ENCODE assay signal across 8 cellular contexts in the genomic region with DNA sequence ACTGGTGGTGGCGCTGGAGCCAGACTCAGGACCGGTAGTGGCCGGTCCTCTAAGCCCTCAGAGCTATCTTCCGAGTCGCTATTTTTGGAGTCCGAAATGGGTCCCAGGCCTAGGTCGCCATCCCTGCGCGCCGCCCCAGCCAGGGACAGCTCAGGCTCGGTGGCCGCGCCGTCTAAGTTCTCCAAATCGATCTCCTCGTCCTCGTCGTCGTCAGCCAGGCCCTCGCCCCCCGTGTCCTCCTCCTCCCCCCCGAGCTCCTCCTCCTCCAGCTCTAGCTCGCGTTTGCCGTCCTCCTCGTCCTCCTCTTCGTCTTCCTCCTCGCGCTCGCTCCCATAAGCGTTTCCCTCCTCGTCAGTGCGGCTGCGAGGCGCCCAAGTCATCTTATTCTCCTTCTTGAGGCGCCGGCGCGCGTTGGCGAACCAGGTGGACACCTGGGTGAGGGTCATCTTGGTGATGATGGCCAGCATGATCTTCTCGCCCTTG. TPM values are rescaled to one million over a fixed set of nuclear protein-coding genes. Genes with fewer than 3 reads are reported as not detected.
DNase-seq lines count a peak whose midpoint lies in the region; ATAC-seq and TF ChIP-seq lines count a peak whose summit lies in the region.

No MANE protein-coding gene starts in this region.

- H3K4me3 ChIP-seq in RWPE2 (ENCODE audit: severe bottlenecking) (peak overlapping the region; percentile 88), gastrocnemius medialis (peak overlapping the region; percentile 61 to 94 (median 64))

- intact Hi-C loops in gastrocnemius medialis (cut with DNase I; ENCODE audit: low total_unique reads): loop anchor here (5.0 to 10.0 kb wide), 2 partner anchors 393 to 510 kb away; no protein-coding TSS in a partner anchor

- in situ Hi-C loops in gastrocnemius medialis (cut with MboI; ENCODE audit: low sequenced_read_pairs in 4 of 4): loop anchor here in 2 of 4 donors (10.0 to 25.0 kb wide), 2 partner anchors 90 to 652 kb away; partner anchors contain the start of gene IRX5 (in 1 of the 2)

- TF ChIP-seq POLR2A in gastrocnemius medialis (IDR thresholded peaks at IDR 0.05): no peak

- DNase-seq in NCI-H1417 (lab: John Stamatoyannopoulos, UW) (peak in 2 of 3 experiments; percentile 60 to 69), NCI-H1417 treated with DMSO at 0.1 percent for 48 hours (lab: John Stamatoyannopoulos, UW) (no peak), RWPE2 (ENCODE audit: low spot score) (peak; percentile 63), glutamatergic neuron (peak; percentile 45), gastrocnemius medialis (no peak), DMS153 (lab: John Stamatoyannopoulos, UW) (no peak)

- no peaks in the 10 kb centered on the region for H3K9me3 ChIP-seq in RWPE2 (ENCODE audit: severe bottlenecking)
- H3K9me3 ChIP-seq in gastrocnemius medialis: no peaks in the 10 kb centered on the region

- peaks cover 49% of the 10 kb centered on the region for H3K27me3 Mint-ChIP-seq in glutamatergic neuron (ENCODE audit: unreplicated experiment)

- H3K36me3 Mint-ChIP-seq in glutamatergic neuron (ENCODE audit: unreplicated experiment): peaks cover 4% of the 10 kb centered on the region

- TF ChIP-seq CTCF in RWPE2 (IDR thresholded peaks at IDR 0.05; ENCODE audit: poor library complexity, severe bottlenecking) (no peak), glutamatergic neuron (IDR thresholded peaks at IDR 0.05; ENCODE audit: partially characterized antibody, unreplicated experiment) (no peak), gastrocnemius medialis (IDR thresholded peaks at IDR 0.05 in 4 of 5, conservative IDR thresholded peaks at IDR 0.05 in 1 of 5) (no peak)

- peak overlapping the region; percentile 92 for H3K4me3 Mint-ChIP-seq in glutamatergic neuron (ENCODE audit: unreplicated experiment)

- H3K27me3 ChIP-seq in RWPE2 (ENCODE audit: insufficient read depth, poor library complexity, severe bottlenecking): no peaks in the 10 kb centered on the region
- peaks cover 26 to 58% (median 53%) of the 10 kb centered on the region in 3 donors for H3K27me3 ChIP-seq in gastrocnemius medialis

- H3K4me1 ChIP-seq in RWPE2 (ENCODE audit: insufficient read depth, poor library complexity, severe bottlenecking) (no peaks in the 10 kb centered on the region), gastrocnemius medialis (peaks cover 0 to 7% of the 10 kb centered on the region in 2 donors)

- H3K27ac ChIP-seq in RWPE2 (ENCODE audit: poor library complexity, severe bottlenecking) (peak overlapping the region; percentile 78), gastrocnemius medialis (peak overlapping the region in 1 of 4 donors; percentile 86)

- peaks cover 21% of the 10 kb centered on the region for H3K4me1 Mint-ChIP-seq in glutamatergic neuron (ENCODE audit: low read depth, unreplicated experiment)

- ATAC-seq in RWPE2 (ENCODE audit: low read depth): no peak
- ATAC-seq in gastrocnemius medialis: no peak
- no peak for ATAC-seq in GM18909 (IDR thresholded peaks at IDR 0.05; ENCODE audit: poor library complexity, unreplicated experiment)
- ATAC-seq in GM19395 (IDR thresholded peaks at IDR 0.05; ENCODE audit: unreplicated experiment): no peak

- no peak overlapping the region for H3K27ac Mint-ChIP-seq in glutamatergic neuron (ENCODE audit: unreplicated experiment)

- peaks cover 27% of the 10 kb centered on the region for H3K9me3 Mint-ChIP-seq in glutamatergic neuron (ENCODE audit: unreplicated experiment)

- H3K36me3 ChIP-seq in RWPE2 (ENCODE audit: low read depth) (peaks cover 10% of the 10 kb centered on the region), gastrocnemius medialis (no peaks in the 10 kb centered on the region)

RNA-seq across cellular contexts. Expression of gene IRX3, which starts 1.6 kb away (rescaled TPM):
- total RNA-seq in glutamatergic neuron (ENCODE audit: unreplicated experiment) (13.0 TPM), gastrocnemius medialis (10 to 100 TPM in 2 of 4 donors, 1 to 10 TPM in 2; 3.5 to 40.6 (median 12.0) TPM)

Comparison
In these comparisons a context has a peak if more than half of its experiments do, and no peak if none do; other contexts are left out.
1. DNase-seq: peak in NCI-H1417 (2 of 3), RWPE2 (single experiment) and glutamatergic neuron (single experiment); none in NCI-H1417 treated with DMSO at 0.1 percent for 48 hours (single experiment), gastrocnemius medialis (0 of 2) and DMS153 (single experiment).